Comparison of ENCODE assay signal across 24 cellular contexts in genomic region chrX:132467029-132467428, GRCh38. TPM values are rescaled to one million over a fixed set of nuclear protein-coding genes. Genes with fewer than 3 reads are reported as not detected.
DNase-seq lines count a peak whose midpoint lies in the region; ATAC-seq and TF ChIP-seq lines count a peak whose summit lies in the region.
"Had no signal": no experiment of that assay in that cellular context is flagged by ENCODE, and none has a peak within 500 bp of the region (broad histone marks: within the 10 kb centered on the region; RNA-seq: fewer than 3 reads in every experiment).

No MANE protein-coding gene starts in this region.

- DNase-seq in H4 (ENCODE audit: low spot score) = peak; percentile 11
- DNase-seq in choroid plexus epithelial cell (ENCODE audit: low read depth) = peak; percentile 10
- peak; percentile 54 for DNase-seq in iris pigment epithelial cell (ENCODE audit: low read depth)
- DNase-seq in NCI-H128 (lab: John Stamatoyannopoulos, UW; ENCODE audit: unreplicated experiment) = no peak
- DNase-seq in OCI-LY7 (ENCODE audit: low spot score) = no peak
- no peak for DNase-seq in type B pancreatic cell (ENCODE audit: extremely low spot score, unreplicated experiment)
- DNase-seq: activated B cell treated with CpG ODN at 0.5 μM for 24 hours; activated CD4-positive, alpha-beta memory T cell treated with anti-CD3 and anti-CD28 coated beads, Interleukin-2, amount 10 ng/mL, durations not matched to agents 7 days and 5 days; activated effector memory CD4-positive, alpha-beta T cell treated with Interleukin-2 at 50 U/mL for 16 hours; activated naive CD8-positive, alpha-beta T cell treated with anti-CD3 and anti-CD28 coated beads, Interleukin-2, amount 50 U/mL, for 24 hours; dermis blood vessel endothelial cell; KG1; lower lobe of right lung; NCI-H2171 treated with DMSO at 0.1 percent for 48 hours; NCI-H526 treated with DMSO at 0.1 percent for 48 hours; psoas muscle; small intestine; T-helper 9 cell had no signal

- H3K4me3 ChIP-seq in choroid plexus epithelial cell (ENCODE audit: low read depth, low read length) = no peak overlapping the region
- no peak overlapping the region for H3K4me3 ChIP-seq in OCI-LY7 (ENCODE audit: low read depth, low read length, poor library complexity, severe bottlenecking)
- H3K4me3 ChIP-seq: BLaER1, gastroesophageal sphincter, HAP-1, lower lobe of right lung, psoas muscle, thoracic aorta had no signal

- no peaks in the 10 kb centered on the region for H3K36me3 Mint-ChIP-seq in type B pancreatic cell
- H3K36me3 Mint-ChIP-seq: stimulated activated memory B cell treated with anti-CD40 and anti-IgM and Interleukin-4, amounts not matched to agents 10 μg/mL and 1 μg/mL and 100 μg/mL, for 72 hours had no signal

- no peaks in the 10 kb centered on the region for H3K4me1 Mint-ChIP-seq in type B pancreatic cell (ENCODE audit: unreplicated experiment)
- H3K4me1 Mint-ChIP-seq: activated CD4-positive, alpha-beta memory T cell treated with anti-CD3 and anti-CD28 coated beads, Interleukin-2, amount 10 ng/mL, durations not matched to agents 7 days and 5 days; activated naive CD8-positive, alpha-beta T cell treated with anti-CD3 and anti-CD28 coated beads, Interleukin-2, amount 50 U/mL, for 24 hours had no signal

- no peaks in the 10 kb centered on the region for H4K20me1 ChIP-seq in OCI-LY7 (ENCODE audit: insufficient read depth, low read length)

- H3K9me3 Mint-ChIP-seq in type B pancreatic cell = no peaks in the 10 kb centered on the region
- H3K9me3 Mint-ChIP-seq: activated B cell treated with CpG ODN at 0.5 μM for 24 hours; activated CD4-positive, alpha-beta memory T cell treated with anti-CD3 and anti-CD28 coated beads, Interleukin-2, amount 10 ng/mL, durations not matched to agents 7 days and 5 days; activated naive CD8-positive, alpha-beta T cell treated with anti-CD3 and anti-CD28 coated beads, Interleukin-2, amount 50 U/mL, for 24 hours; stimulated activated memory B cell treated with anti-CD40 and anti-IgM and Interleukin-4, amounts not matched to agents 10 μg/mL and 1 μg/mL and 100 μg/mL, for 72 hours had no signal

- H3K9me2 ChIP-seq in OCI-LY7 (ENCODE audit: insufficient read depth, low read length) = no peaks in the 10 kb centered on the region

- no peak overlapping the region for H2AFZ ChIP-seq in OCI-LY7 (ENCODE audit: low read length)

- intact Hi-C loops in OCI-LY7 (cut with micrococcal nuclease; ENCODE audit: unreplicated experiment) = no loop called here

- no TSS peak for BruUV-seq in OCI-LY7 (replicated peaks; lab: Mats Ljungman, UMichigan)

- no peaks in the 10 kb centered on the region for H3K4me1 ChIP-seq in OCI-LY7 (ENCODE audit: insufficient read depth, low read length, poor library complexity, severe bottlenecking)
- H3K4me1 ChIP-seq: BLaER1, gastroesophageal sphincter, lower lobe of right lung, psoas muscle had no signal

- no peak overlapping the region for H3K4me2 ChIP-seq in OCI-LY7 (ENCODE audit: low read length)
- H3K4me2 ChIP-seq: BLaER1 had no signal

- POLR2A ChIA-PET in OCI-LY7 (lab: Charles Lee) = interaction anchor here (0.5 to 1.4 kb wide), 3 partner anchors 14 to 542 kb away, joined by 3 to 4 read pairs (median 3); no protein-coding TSS in a partner anchor

- TF ChIP-seq CTCF in choroid plexus epithelial cell (conservative IDR thresholded peaks at IDR 0.05; ENCODE audit: low read depth, low read length) = no peak
- no peak for TF ChIP-seq CTCF in OCI-LY7 (conservative IDR thresholded peaks at IDR 0.05; ENCODE audit: low read length)
- TF ChIP-seq CTCF in type B pancreatic cell (conservative IDR thresholded peaks at IDR 0.05) = no peak

- no peak overlapping the region for H3K4me3 Mint-ChIP-seq in type B pancreatic cell
- H3K4me3 Mint-ChIP-seq: activated B cell treated with CpG ODN at 0.5 μM for 24 hours; activated CD4-positive, alpha-beta memory T cell treated with anti-CD3 and anti-CD28 coated beads, Interleukin-2, amount 10 ng/mL, durations not matched to agents 7 days and 5 days; activated naive CD8-positive, alpha-beta T cell treated with anti-CD3 and anti-CD28 coated beads, Interleukin-2, amount 50 U/mL, for 24 hours; stimulated activated memory B cell treated with anti-CD40 and anti-IgM and Interleukin-4, amounts not matched to agents 10 μg/mL and 1 μg/mL and 100 μg/mL, for 72 hours had no signal

- H3K27ac ChIP-seq in OCI-LY7 (ENCODE audit: low read depth, low read length, poor library complexity, severe bottlenecking) = no peak overlapping the region
- H3K27ac ChIP-seq: BLaER1, gastroesophageal sphincter, lower lobe of right lung, psoas muscle, thoracic aorta had no signal

- no peak for ATAC-seq in GM21717 (IDR thresholded peaks at IDR 0.05; ENCODE audit: unreplicated experiment)
- ATAC-seq: activated naive CD8-positive, alpha-beta T cell treated with anti-CD3 and anti-CD28 coated beads, Interleukin-2, amount 50 U/mL, for 24 hours; gastroesophageal sphincter; lower lobe of right lung; psoas muscle; stimulated activated memory B cell treated with anti-CD40 and anti-IgM and Interleukin-4, amounts not matched to agents 10 μg/mL and 1 μg/mL and 100 μg/mL, for 72 hours had no signal

- peaks cover 13% of the 10 kb centered on the region for H3K9me3 ChIP-seq in OCI-LY7 (ENCODE audit: low read length)
- H3K9me3 ChIP-seq: gastroesophageal sphincter, lower lobe of right lung, psoas muscle, thoracic aorta had no signal

- CTCF ChIA-PET in OCI-LY7 (lab: Charles Lee; ENCODE audit: unreplicated experiment) = no interaction called here

- H3K27me3 Mint-ChIP-seq in type B pancreatic cell = no peaks in the 10 kb centered on the region
- H3K27me3 Mint-ChIP-seq: activated B cell treated with CpG ODN at 0.5 μM for 24 hours; activated CD4-positive, alpha-beta memory T cell treated with anti-CD3 and anti-CD28 coated beads, Interleukin-2, amount 10 ng/mL, durations not matched to agents 7 days and 5 days; activated naive CD8-positive, alpha-beta T cell treated with anti-CD3 and anti-CD28 coated beads, Interleukin-2, amount 50 U/mL, for 24 hours; stimulated activated memory B cell treated with anti-CD40 and anti-IgM and Interleukin-4, amounts not matched to agents 10 μg/mL and 1 μg/mL and 100 μg/mL, for 72 hours had no signal

- no peak overlapping the region for H3K27ac Mint-ChIP-seq in type B pancreatic cell
- H3K27ac Mint-ChIP-seq: activated B cell treated with CpG ODN at 0.5 μM for 24 hours; activated CD4-positive, alpha-beta memory T cell treated with anti-CD3 and anti-CD28 coated beads, Interleukin-2, amount 10 ng/mL, durations not matched to agents 7 days and 5 days; activated naive CD8-positive, alpha-beta T cell treated with anti-CD3 and anti-CD28 coated beads, Interleukin-2, amount 50 U/mL, for 24 hours; stimulated activated memory B cell treated with anti-CD40 and anti-IgM and Interleukin-4, amounts not matched to agents 10 μg/mL and 1 μg/mL and 100 μg/mL, for 72 hours had no signal

- peaks cover 60% of the 10 kb centered on the region for H3K79me2 ChIP-seq in OCI-LY7 (ENCODE audit: insufficient read depth, low read depth, low read length)

- H3K36me3 ChIP-seq in OCI-LY7 (ENCODE audit: insufficient read depth, low read length) = peaks cover 12% of the 10 kb centered on the region
- H3K36me3 ChIP-seq: BLaER1, gastroesophageal sphincter, HAP-1, lower lobe of right lung, thoracic aorta had no signal

RNA-seq across cellular contexts. Expression of gene MBNL3, which starts 21.8 kb away (rescaled TPM):
- 7.9 and 12.2 TPM in 2 replicates for total RNA-seq in H4 (2014; rRNA removed; shearing (Covaris generic))
- 31.4 and 39.4 TPM in 2 replicates for total RNA-seq in OCI-LY7 (2014; rRNA removed; shearing (Covaris generic))
- 73.9 and 86.6 TPM in 2 replicates for total RNA-seq in OCI-LY7 (2022)
- total RNA-seq in type B pancreatic cell (ENCODE audit: low replicate concordance) = 13.5 and 27.5 TPM in 2 replicates

Comparison
In these comparisons a context has a peak if more than half of its experiments do, and no peak if none do; other contexts are left out.
1. DNase-seq: peak in H4 (single experiment), choroid plexus epithelial cell (single experiment) and iris pigment epithelial cell (single experiment); none in NCI-H128 (single experiment), OCI-LY7 (single experiment) and type B pancreatic cell (single experiment).